1 cellular context compared by ENCODE assay signal in genomic region chr22:21856868-21857267, GRCh38.
TF ChIP-seq lines count a peak whose summit lies in the region.

No MANE protein-coding gene starts in this region.

TF ChIP-seq in HepG2, 621 proteins besides CTCF, POLR2A, EP300 and RAD21 (continued from another document):
- TF ChIP-seq AFF4 (CRISPR knock-in tag; IDR thresholded peaks at IDR 0.05) (no peak), NFRKB (IDR thresholded peaks at IDR 0.05) (no peak)
